In the genomic region with DNA sequence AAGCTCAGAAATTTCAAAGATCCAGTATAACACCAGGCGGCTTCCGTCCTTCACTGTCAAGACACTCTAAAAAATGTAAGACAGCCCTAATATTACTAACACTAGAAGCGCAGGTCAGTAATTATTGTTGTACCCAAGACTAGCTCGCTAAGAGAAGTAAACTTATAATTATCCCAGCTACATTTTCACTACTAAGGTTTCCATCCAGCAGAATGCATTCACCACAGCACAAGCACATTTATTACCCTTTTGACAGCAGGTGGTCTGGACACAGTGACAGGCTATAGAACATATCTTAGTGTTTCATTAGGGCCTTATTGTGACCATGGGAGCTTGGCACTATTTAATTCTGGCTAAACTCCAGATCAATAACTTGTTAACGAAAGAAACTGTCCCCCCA, we compare ENCODE assay signal across 9 cellular contexts.
"Had no signal": no experiment of that assay in that cellular context is flagged by ENCODE, and none has a peak within 500 bp of the region (broad histone marks: within the 10 kb centered on the region; RNA-seq: fewer than 3 reads in every experiment).

No MANE protein-coding gene starts in this region.

- H3K4me1 ChIP-seq: HAP-1 had no signal

- H3K27ac ChIP-seq: GM23248 had no signal

- H3K4me3 ChIP-seq: GM23248, HAP-1, K562 had no signal

- DNase-seq: GM23248, GOT3, H7, HFFc6, IMR-90, KG1 had no signal

- H3K9me3 ChIP-seq: HAP-1 had no signal

- H3K36me3 ChIP-seq: HAP-1 had no signal

- ATAC-seq: HCT116, K562 had no signal
